ENCODE assay signal across 8 cellular contexts in genomic region chr5:138752341-138752950, GRCh38. TPM values are rescaled to one million over a fixed set of nuclear protein-coding genes. Genes with fewer than 3 reads are reported as not detected.
DNase-seq lines count a peak whose midpoint lies in the region; ATAC-seq and TF ChIP-seq lines count a peak whose summit lies in the region.

No MANE protein-coding gene starts in this region.

- H3K4me1 ChIP-seq in HCT116 (ENCODE audit: control insufficient read depth in 1 of 2, insufficient read depth in 2 of 2, low read length in 2 of 2) (peaks cover 31 to 52% of the 10 kb centered on the region in 2 experiments), right atrium auricular region (peaks cover 0 to 36% of the 10 kb centered on the region in 2 donors)

- no peaks in the 10 kb centered on the region; the same call in 1 of the 2 replicates for H4K20me1 ChIP-seq in HCT116 (ENCODE audit: insufficient read depth)

- H3K27me3 Mint-ChIP-seq in activated CD8-positive, alpha-beta T cell treated with anti-CD3 and anti-CD28 coated beads for 36 hours = peaks cover 46% of the 10 kb centered on the region

- H3K9me3 ChIP-seq in HCT116 (ENCODE audit: control insufficient read depth in 1 of 2, insufficient read depth in 1 of 2, low read depth in 1 of 2, low read length in 2 of 2) (no peaks in the 10 kb centered on the region), right atrium auricular region (no peaks in the 10 kb centered on the region)

- BruUV-seq in HCT116 (replicated peaks; lab: Mats Ljungman, UMichigan) = TSS peak; percentile 97

- peak overlapping the region; percentile 18 for H3K27ac Mint-ChIP-seq in activated CD8-positive, alpha-beta T cell treated with anti-CD3 and anti-CD28 coated beads for 36 hours

- peaks cover 30% of the 10 kb centered on the region for H3K4me1 Mint-ChIP-seq in activated CD8-positive, alpha-beta T cell treated with anti-CD3 and anti-CD28 coated beads for 36 hours (ENCODE audit: low read depth)

- H3K4me2 ChIP-seq in HCT116 (ENCODE audit: low read length) = peak overlapping the region; percentile 87

- RAD21 ChIA-PET in HCT116 (lab: Charles Lee; ENCODE audit: low non-redundant PET in 1 of 2, low total read pairs in 2 of 2, uncharacterized antibody in 2 of 2, unreplicated experiment in 2 of 2) = interaction anchor here in 1 of 2 experiments (1.2 kb wide), 1 partner anchor 27 kb away, joined by 3 read pairs; no protein-coding TSS in a partner anchor

- H3K27ac ChIP-seq in HCT116 (ENCODE audit: low read depth, low read length) (peak overlapping the region; percentile 98), right atrium auricular region (peak overlapping the region; percentile 100)

- TF ChIP-seq CTCF in HCT116 (IDR thresholded peaks at IDR 0.05 in 2 of 3, conservative IDR thresholded peaks at IDR 0.05 in 1 of 3; ENCODE audit: borderline replicate concordance in 1 of 3, insufficient read depth in 1 of 3, low read depth in 2 of 3, low read length in 2 of 3) = peak in 2 of 3 experiments; percentile 18 to 31; a peak in 1 of 6 replicates
- no peak for TF ChIP-seq CTCF in activated CD8-positive, alpha-beta T cell treated with anti-CD3 and anti-CD28 coated beads for 36 hours (IDR thresholded peaks at IDR 0.05)
- peak in 1 of 2 donors; percentile 14 for TF ChIP-seq CTCF in right atrium auricular region (IDR thresholded peaks at IDR 0.05)
- TF ChIP-seq CTCF in omental fat pad (IDR thresholded peaks at IDR 0.05) = no peak

- DNase-seq in Ammon's horn (ENCODE audit: low spot score) = peak; percentile 14
- peak; percentile 34 for DNase-seq in HCT116 (ENCODE audit: low read depth, low spot score)
- DNase-seq in activated CD8-positive, alpha-beta T cell treated with anti-CD3 and anti-CD28 coated beads for 36 hours = no peak
- DNase-seq in right atrium auricular region (ENCODE audit: low spot score) = no peak
- no peak for DNase-seq in skeletal muscle cell (ENCODE audit: low read depth)
- no peak for DNase-seq in omental fat pad (ENCODE audit: low spot score)

- H3K9me3 Mint-ChIP-seq in activated CD8-positive, alpha-beta T cell treated with anti-CD3 and anti-CD28 coated beads for 36 hours = peaks cover 3% of the 10 kb centered on the region

- H3K79me2 ChIP-seq in HCT116 (ENCODE audit: insufficient read depth, low read length) = peaks cover 40% of the 10 kb centered on the region

- H2AFZ ChIP-seq in HCT116 (ENCODE audit: low read depth, low read length, poor library complexity, severe bottlenecking) = no peak overlapping the region

- H3K9ac ChIP-seq in HCT116 (ENCODE audit: low read length) = peak overlapping the region; percentile 92

- peak; percentile 12 for TF ChIP-seq POLR2A in HCT116 (IDR thresholded peaks at IDR 0.05; ENCODE audit: borderline replicate concordance, extremely low read depth, insufficient read depth, insufficient read length)

- CTCF ChIA-PET in HCT116 (lab: Charles Lee) = interaction anchor here (1.3 to 3.9 kb wide), 2 partner anchors 10 to 27 kb away, joined by 3 to 10 read pairs; no protein-coding TSS in a partner anchor
- CTCF ChIA-PET in activated CD8-positive, alpha-beta T cell treated with anti-CD3 and anti-CD28 coated beads for 36 hours (lab: Charles Lee) = interaction anchor here (1.1 kb wide), 1 partner anchor 520 kb away, joined by 3 read pairs; no protein-coding TSS in a partner anchor

- peak overlapping the region; percentile 51 for H3K4me3 Mint-ChIP-seq in activated CD8-positive, alpha-beta T cell treated with anti-CD3 and anti-CD28 coated beads for 36 hours

- H3K27me3 ChIP-seq in HCT116 (ENCODE audit: insufficient read depth, low read length) = no peaks in the 10 kb centered on the region
- H3K27me3 ChIP-seq in right atrium auricular region = no peaks in the 10 kb centered on the region

- peaks cover 9% of the 10 kb centered on the region for H3K36me3 Mint-ChIP-seq in activated CD8-positive, alpha-beta T cell treated with anti-CD3 and anti-CD28 coated beads for 36 hours (ENCODE audit: low read depth)

- POLR2A ChIA-PET in HCT116 (lab: Charles Lee) = interaction anchor here (1.0 to 1.5 kb wide), 3 partner anchors 10 to 541 kb away, joined by 3 to 5 read pairs (median 4); partner anchors contain the start of gene MATR3
- POLR2A ChIA-PET in activated CD8-positive, alpha-beta T cell treated with anti-CD3 and anti-CD28 coated beads for 36 hours (lab: Charles Lee) = interaction anchor here (1.0 kb wide), 1 partner anchor 96 kb away, joined by 4 read pairs; no protein-coding TSS in a partner anchor

- no peaks in the 10 kb centered on the region for H3K9me2 ChIP-seq in HCT116 (ENCODE audit: insufficient read depth)

- peak; percentile 31 for ATAC-seq in HCT116
- ATAC-seq in activated CD8-positive, alpha-beta T cell treated with anti-CD3 and anti-CD28 coated beads for 36 hours = no peak
- no peak for ATAC-seq in HG03378 (IDR thresholded peaks at IDR 0.05; ENCODE audit: unreplicated experiment)
- no peak for ATAC-seq in omental fat pad (ENCODE audit: low FRiP score)
- ATAC-seq in GM18511 (IDR thresholded peaks at IDR 0.05; ENCODE audit: unreplicated experiment) = no peak

- peak overlapping the region; percentile 82 to 95 for H3K4me3 ChIP-seq in HCT116 (replicated peaks in 1 of 2; ENCODE audit: low read depth in 1 of 2, low read length in 2 of 2)
- H3K4me3 ChIP-seq in right atrium auricular region = peak overlapping the region; percentile 98 to 100
- H3K4me3 ChIP-seq in skeletal muscle cell (ENCODE audit: low read depth, low read length) = peak overlapping the region; percentile 90

- H3K36me3 ChIP-seq in HCT116 (ENCODE audit: control insufficient read depth in 1 of 2, insufficient read depth in 2 of 2, low read length in 2 of 2) (peaks cover 0 to 3% of the 10 kb centered on the region in 2 experiments; a peak in 1 of 4 replicates), right atrium auricular region (peaks cover 3% of the 10 kb centered on the region)

- TF ChIP-seq RAD21 in HCT116 (IDR thresholded peaks at IDR 0.05; ENCODE audit: low read depth) = no peak

- intact Hi-C loops in HCT116 (cut with micrococcal nuclease) = loop anchor here (1.0 to 10.0 kb wide), 2 partner anchors 110 to 512 kb away; no protein-coding TSS in a partner anchor
- intact Hi-C loops in activated CD8-positive, alpha-beta T cell treated with anti-CD3 and anti-CD28 coated beads for 36 hours (cut with micrococcal nuclease) = no loop called here

TF ChIP-seq in HCT116, 20 proteins besides CTCF, POLR2A, EP300 and RAD21:
- TF ChIP-seq SIN3A (IDR thresholded peaks at IDR 0.05; ENCODE audit: low read depth) (no peak), POLR2AphosphoS5 (IDR thresholded peaks at IDR 0.05; ENCODE audit: low read depth, low read length) (peak; percentile 53)

RNA-seq across cellular contexts. Expression of gene CTNNA1, which starts 0.8 kb away (rescaled TPM):
- total RNA-seq in HCT116 (2021; ENCODE audit: unreplicated experiment) (313 TPM), right atrium auricular region (100 to 1,000 TPM; 247 to 288 TPM), omental fat pad (100 to 1,000 TPM; 251 to 326 (median 274) TPM)
- 306 and 330 TPM in 2 replicates for polyA plus RNA-seq in HCT116 (2012)
- total RNA-seq in activated CD8-positive, alpha-beta T cell treated with anti-CD3 and anti-CD28 coated beads for 36 hours = 10 to 100 TPM; 77.3 to 85.6 TPM

Comparison
In these comparisons a context has a peak if more than half of its experiments do, and no peak if none do; other contexts are left out.
1. DNase-seq: peak in Ammon's horn (single experiment) and HCT116 (single experiment); none in activated CD8-positive, alpha-beta T cell treated with anti-CD3 and anti-CD28 coated beads for 36 hours (single experiment), right atrium auricular region (single experiment), skeletal muscle cell (single experiment) and omental fat pad (single experiment).
2. CTCF ChIP-seq: peak in HCT116 (2 of 3); none in activated CD8-positive, alpha-beta T cell treated with anti-CD3 and anti-CD28 coated beads for 36 hours (single experiment) and omental fat pad (0 of 3).
3. Peak in every context shown above with its lines, with median percentiles within 50 percentile points of each other: H3K4me3 ChIP-seq.